Comparison of ENCODE assay signal across 8 cellular contexts in the genomic region with DNA sequence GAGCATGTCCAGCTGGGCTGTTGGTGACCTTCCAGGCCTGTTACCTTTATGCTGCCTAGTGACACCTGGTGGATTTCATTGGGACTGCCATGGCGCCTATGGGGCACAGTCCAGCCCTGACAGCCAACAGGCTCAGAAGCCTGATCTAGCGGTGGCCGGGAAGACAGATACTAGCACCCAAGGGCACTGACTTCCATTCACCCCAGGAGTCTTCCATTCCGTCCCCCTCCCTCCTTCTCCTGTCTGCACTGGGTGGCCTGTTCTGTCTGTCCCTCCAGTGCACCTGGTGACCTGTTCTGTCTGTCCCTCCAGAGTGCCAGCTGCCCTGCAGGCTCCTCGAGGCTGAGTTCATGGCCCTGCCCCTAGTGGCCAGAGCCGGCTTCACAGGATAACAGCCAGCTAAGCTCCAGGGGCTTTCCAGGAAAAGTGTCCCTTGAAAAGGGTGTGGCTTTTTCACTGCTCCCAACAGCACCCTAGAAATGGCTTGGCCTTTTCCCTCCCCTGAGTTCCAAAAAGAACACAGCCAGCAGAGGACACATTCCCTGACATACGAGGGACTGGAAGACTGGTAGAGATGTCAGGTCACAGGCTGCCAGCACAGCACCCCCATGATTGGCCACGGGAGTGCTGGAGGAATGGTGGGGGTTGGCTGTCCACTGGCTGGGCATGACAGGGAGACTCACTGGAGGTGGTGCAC. TPM values are rescaled to one million over a fixed set of nuclear protein-coding genes. Genes with fewer than 3 reads are reported as not detected.
DNase-seq lines count a peak whose midpoint lies in the region; ATAC-seq, FAIRE-seq and TF ChIP-seq lines count a peak whose summit lies in the region.
"Not testable (repeated sequence)": the region's sequence is repeated elsewhere in the genome, so short reads cannot be mapped to it uniquely, and the experiment has no call there.
"Had no signal": no experiment of that assay in that cellular context is flagged by ENCODE, and none has a peak within 500 bp of the region (broad histone marks: within the 10 kb centered on the region; RNA-seq: fewer than 3 reads in every experiment).

No MANE protein-coding gene starts in this region.

- not testable (repeated sequence) for H3K4me1 ChIP-seq in spleen

- H3K27me3 ChIP-seq in spleen (replicated peaks in 1 of 7), result peaks cover 0 to 35% (median 3%) of the 10 kb centered on the region in 7 donors

- not testable (repeated sequence) for TF ChIP-seq POLR2A in NB4 (IDR thresholded peaks at IDR 0.05; ENCODE audit: extremely low read depth, insufficient read length); spleen (IDR thresholded peaks at IDR 0.05)

- DNase-seq in GM18507 (ENCODE audit: extremely low spot score, insufficient read length, low read depth) (peak; percentile 25), NB4 (ENCODE audit: low read depth) (peak; percentile 63), left colon (peak; percentile 80 to 87), spleen (peak; percentile 91)
- DNase-seq in activated CD8-positive, alpha-beta memory T cell treated with anti-CD3 and anti-CD28 coated beads, Interleukin-2, amount 50 U/mL, for 4 hours, result peak; percentile 64
- peak; percentile 51 for DNase-seq in effector CD4-positive, alpha-beta T cell

- ATAC-seq in HG02623 (IDR thresholded peaks at IDR 0.05; ENCODE audit: unreplicated experiment) (peak; percentile 88), left colon (peak; percentile 98)

- WGBS in spleen, 5 donors, result 4 to 7% (median 6%) methylated on average over 5 to 8 of the region's 8 CpGs

- FAIRE-seq in GM18507 (lab: Jason Lieb, UNC), result peak; percentile 75

- H3K27ac ChIP-seq in spleen, result not testable (repeated sequence)

- not testable (repeated sequence) for H3K4me3 ChIP-seq in NB4 (ENCODE audit: low read depth, low read length)
- peak overlapping the region in 4 of 8 donors; percentile 10 to 60 (median 21) for H3K4me3 ChIP-seq in spleen

- not testable (repeated sequence) for H3K9me3 ChIP-seq in spleen

- intact Hi-C loops in left colon (cut with DNase I, micrococcal nuclease), result loop anchor here in 1 of 2 donors (10.0 kb wide), 2 partner anchors 76 to 206 kb away; no protein-coding TSS in a partner anchor
- intact Hi-C loops in spleen (cut with DNase I; ENCODE audit: low total_unique reads), result not testable (repeated sequence)

- not testable (repeated sequence) for H3K36me3 ChIP-seq in spleen

- TF ChIP-seq CTCF in NB4 (IDR thresholded peaks at IDR 0.05; ENCODE audit: low read depth, low read length), result peak; percentile 75
- TF ChIP-seq CTCF in spleen (IDR thresholded peaks at IDR 0.05 in 8 of 11, conservative IDR thresholded peaks at IDR 0.05 in 3 of 11), result peak in 10 of 11 experiments; percentile 44 to 84 (median 76)

RNA-seq across cellular contexts. Expression of a gene that starts 15.2 kb away (rescaled TPM):
- not detected for total RNA-seq in left colon
- total RNA-seq in spleen, result not detected
- not detected for polyA plus RNA-seq in spleen

RNA-seq across cellular contexts. Expression of a gene that starts 15.2 kb away (rescaled TPM):
- total RNA-seq in left colon, result 1 to 10 TPM; 8.3 to 9.0 TPM
- 10 to 100 TPM in 6 of 7 donors, 1 to 10 TPM in 1; 9.3 to 20.7 (median 16.6) TPM for total RNA-seq in spleen
- 1 to 10 TPM; 7.5 to 9.4 (median 8.2) TPM for polyA plus RNA-seq in spleen

RNA-seq across cellular contexts. Expression of a gene that starts 16.3 kb away (rescaled TPM):
- total RNA-seq in left colon (not detected), spleen (not detected)
- not detected for polyA plus RNA-seq in spleen
- polyA plus RNA-seq: thymus had no signal

Comparison
In these comparisons a context has a peak if more than half of its experiments do, and no peak if none do; other contexts are left out.
1. DNase-seq: peak in every context shown above with its lines; median percentile 91 in spleen; 84 in left colon; 64 in activated CD8-positive, alpha-beta memory T cell treated with anti-CD3 and anti-CD28 coated beads, Interleukin-2, amount 50 U/mL, for 4 hours; 63 in NB4; 51 in effector CD4-positive, alpha-beta T cell; 25 in GM18507.